18 cellular contexts compared by ENCODE assay signal in the genomic region with DNA sequence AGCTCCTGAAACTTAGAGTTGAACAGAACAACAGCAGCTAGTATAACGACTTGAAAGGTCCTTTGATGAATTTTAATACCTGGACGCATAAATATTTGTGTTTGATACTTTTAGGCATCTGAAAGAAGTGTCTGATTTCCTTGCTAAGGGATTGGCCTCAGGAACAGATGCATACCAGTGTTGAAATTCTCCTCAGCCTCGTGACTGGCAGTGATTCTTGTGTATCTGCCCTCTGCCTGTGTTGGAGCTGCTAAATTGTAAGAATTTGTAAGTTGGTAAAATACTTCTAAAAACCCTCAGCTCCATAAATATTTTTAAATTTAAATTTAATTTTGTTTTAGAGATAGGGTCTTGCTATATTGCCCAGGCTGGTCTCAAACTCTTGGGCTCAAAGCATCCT.
"Had no signal": no experiment of that assay in that cellular context is flagged by ENCODE, and none has a peak within 500 bp of the region (broad histone marks: within the 10 kb centered on the region; RNA-seq: fewer than 3 reads in every experiment).

No MANE protein-coding gene starts in this region.

- H3K27ac Mint-ChIP-seq: activated naive CD8-positive, alpha-beta T cell treated with anti-CD3 and anti-CD28 coated beads, Interleukin-2, amount 10 ng/mL, durations not matched to agents 7 days and 5 days; nephron progenitor cell had no signal

- H3K36me3 Mint-ChIP-seq: activated naive CD8-positive, alpha-beta T cell treated with anti-CD3 and anti-CD28 coated beads, Interleukin-2, amount 10 ng/mL, durations not matched to agents 7 days and 5 days had no signal

- H3K4me3 Mint-ChIP-seq: activated naive CD8-positive, alpha-beta T cell treated with anti-CD3 and anti-CD28 coated beads, Interleukin-2, amount 10 ng/mL, durations not matched to agents 7 days and 5 days; nephron progenitor cell had no signal

- H3K9me3 Mint-ChIP-seq: activated B cell treated with CpG ODN at 0.5 μM for 24 hours; activated naive CD8-positive, alpha-beta T cell treated with anti-CD3 and anti-CD28 coated beads, Interleukin-2, amount 10 ng/mL, durations not matched to agents 7 days and 5 days; activated T-helper 17 cell treated with anti-CD3 and anti-CD28 coated beads, Interleukin-2, amount 50 U/mL, for 72 hours; nephron progenitor cell had no signal

- ATAC-seq: lower lobe of right lung had no signal

- DNase-seq: activated B cell treated with CpG ODN at 0.5 μM for 24 hours; activated CD4-positive, alpha-beta T cell treated with anti-CD3 and anti-CD28 coated beads, Interleukin-2, amount 10 ng/mL, durations not matched to agents 24 days and 14 days; activated CD8-positive, alpha-beta T cell treated with anti-CD3 and anti-CD28 coated beads for 36 hours; activated naive CD4-positive, alpha-beta T cell; activated naive CD8-positive, alpha-beta T cell treated with anti-CD3 and anti-CD28 coated beads, Interleukin-2, amount 10 ng/mL, durations not matched to agents 7 days and 5 days; activated T-cell treated with anti-CD3 and anti-CD28 coated beads, Interleukin-2, amount 50 U/mL, for 1 hour; cerebellar nuclear complex; cortex of kidney; effector CD4-positive, alpha-beta T cell; hypothalamus; lower lobe of right lung; nephron progenitor cell; nucleus accumbens; stimulated activated CD4-positive, alpha-beta T cell treated with anti-CD3 and anti-CD28 coated beads, Interleukin-12 subunit alpha, Interleukin-12 subunit beta, amount 100 ng/mL, for 4 hours; stimulated activated CD4-positive, alpha-beta T cell treated with anti-CD3 and anti-CD28 coated beads, Interleukin-2, amount 100 ng/mL, for 24 hours; stomach; upper lobe of left lung had no signal

- H3K27me3 Mint-ChIP-seq: activated B cell treated with CpG ODN at 0.5 μM for 24 hours; activated CD4-positive, alpha-beta T cell treated with anti-CD3 and anti-CD28 coated beads, Interleukin-2, amount 10 ng/mL, durations not matched to agents 24 days and 14 days; activated CD8-positive, alpha-beta T cell treated with anti-CD3 and anti-CD28 coated beads for 36 hours; activated naive CD8-positive, alpha-beta T cell treated with anti-CD3 and anti-CD28 coated beads, Interleukin-2, amount 10 ng/mL, durations not matched to agents 7 days and 5 days; activated T-helper 17 cell treated with anti-CD3 and anti-CD28 coated beads, Interleukin-2, amount 50 U/mL, for 72 hours had no signal
